In the genomic region with DNA sequence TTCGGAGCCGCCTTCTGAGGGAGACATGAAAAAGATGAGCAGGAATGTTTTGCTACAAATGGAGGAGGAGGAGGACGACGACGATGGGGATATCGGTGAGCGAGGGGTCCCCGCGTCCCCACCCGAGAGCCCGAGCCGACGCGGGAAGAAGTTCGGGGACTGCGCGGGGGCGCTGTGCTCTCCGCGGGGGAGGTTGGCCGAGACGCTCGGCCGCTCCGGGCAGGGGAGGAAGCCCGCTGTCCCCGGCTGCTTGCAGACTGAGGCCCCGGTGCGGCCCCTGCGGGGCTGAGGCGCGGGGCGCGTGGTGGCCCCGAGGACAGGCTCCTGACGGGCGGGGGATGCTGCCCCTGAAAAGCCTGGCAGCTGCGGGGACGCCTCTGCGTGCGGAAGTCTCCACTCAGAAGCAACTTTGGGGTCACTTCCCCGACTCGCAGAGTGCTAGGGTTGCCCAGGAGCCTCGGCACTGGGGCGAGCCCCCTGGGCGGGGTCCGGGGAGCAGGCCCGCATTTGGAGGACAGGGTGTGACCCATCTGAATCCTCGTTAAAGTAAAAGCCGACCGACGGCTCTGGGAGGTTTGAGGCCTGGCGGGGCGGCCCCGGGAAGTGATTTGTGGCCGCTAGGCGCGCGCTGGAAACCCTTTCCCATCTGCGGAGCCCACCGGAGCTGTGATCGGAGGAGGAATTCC, we compare ENCODE assay signal across 8 cellular contexts. TPM values are rescaled to one million over a fixed set of nuclear protein-coding genes. Genes with fewer than 3 reads are reported as not detected.
A peak's percentile ranks its signal among the peaks of the same experiment; 100 is the strongest.
DNase-seq lines count a peak whose midpoint lies in the region; ATAC-seq and TF ChIP-seq lines count a peak whose summit lies in the region.

No MANE protein-coding gene starts in this region.

- CTCF ChIA-PET in Caco-2 (lab: Charles Lee): interaction anchor here (0.8 to 2.2 kb wide), 4 partner anchors 25 to 55 kb away, joined by 3 to 8 read pairs (median 4); no protein-coding TSS in a partner anchor

- WGBS in body of pancreas, 2 donors: 0 to 1% methylated on average over 32 to 46 of the region's 62 CpGs

- TF ChIP-seq CTCF in Caco-2 (IDR thresholded peaks at IDR 0.05; ENCODE audit: insufficient read depth in 1 of 2, low read depth in 1 of 2, low read length in 1 of 2, severe bottlenecking in 1 of 2, unreplicated experiment in 1 of 2) (peak; percentile 29 to 43), body of pancreas (IDR thresholded peaks at IDR 0.05) (peak; percentile 8 to 55 (median 30))

- peaks cover 28% of the 10 kb centered on the region for H3K4me1 ChIP-seq in Caco-2
- peaks cover 35% of the 10 kb centered on the region for H3K4me1 ChIP-seq in body of pancreas

- H3K4me3 Mint-ChIP-seq in Caco-2 (ENCODE audit: unreplicated experiment): peak overlapping the region; percentile 96

- H3K9me3 Mint-ChIP-seq in Caco-2 (ENCODE audit: unreplicated experiment): no peaks in the 10 kb centered on the region

- POLR2A ChIA-PET in Caco-2 (lab: Charles Lee): interaction anchor here (0.6 to 1.5 kb wide), 5 partner anchors 24 to 1769 kb away, joined by 3 to 9 read pairs (median 5); no protein-coding TSS in a partner anchor

- H3K27ac Mint-ChIP-seq in Caco-2 (ENCODE audit: unreplicated experiment): peak overlapping the region; percentile 84

- H3K27me3 Mint-ChIP-seq in Caco-2 (ENCODE audit: insufficient read depth, unreplicated experiment): no peaks in the 10 kb centered on the region

- H3K27me3 ChIP-seq in Caco-2 (replicated peaks; ENCODE audit: control insufficient read depth, insufficient read depth, low read length) (no peaks in the 10 kb centered on the region), body of pancreas (no peaks in the 10 kb centered on the region)

- H3K4me3 ChIP-seq in Caco-2 (ENCODE audit: low read depth, low read length) (peak overlapping the region; percentile 70), body of pancreas (peak overlapping the region; percentile 68 to 84)

- no TSS peak for BruUV-seq in Caco-2 (replicated peaks; lab: Mats Ljungman, UMichigan)

- H3K36me3 ChIP-seq in Caco-2 (ENCODE audit: control insufficient read depth, insufficient read depth, low read length) (no peaks in the 10 kb centered on the region), body of pancreas (replicated peaks in 1 of 2; ENCODE audit: insufficient read depth in 1 of 2, low read depth in 2 of 2) (no peaks in the 10 kb centered on the region)

- DNase-seq in Caco-2 (peak; percentile 61 to 69), HK-2 (ENCODE audit: unreplicated experiment) (peak; percentile 65), T-helper 22 cell (ENCODE audit: low read depth) (peak; percentile 23), body of pancreas (peak; percentile 40 to 61 (median 48)), inferior parietal cortex (ENCODE audit: extremely low spot score) (peak; percentile 36), pons (ENCODE audit: low spot score) (no peak)
- peak; percentile 34 for DNase-seq in stimulated activated CD4-positive, alpha-beta T cell treated with anti-CD3 and anti-CD28 coated beads, Interleukin-12 subunit alpha, Interleukin-12 subunit beta, amount 100 ng/mL, for 4 hours

- intact Hi-C loops in Caco-2 (cut with micrococcal nuclease; ENCODE audit: unreplicated experiment) (loop anchor here (2.0 to 5.0 kb wide), 3 partner anchors 34 to 511 kb away; a partner anchor contains a TSS), body of pancreas (cut with DNase I) (no loop called here)

- ATAC-seq in GM19455 (IDR thresholded peaks at IDR 0.05; ENCODE audit: unreplicated experiment) (peak; percentile 50), body of pancreas (peak; percentile 60)

- H3K4me1 Mint-ChIP-seq in Caco-2 (ENCODE audit: low read depth, unreplicated experiment): peaks cover 31% of the 10 kb centered on the region

- H3K27ac ChIP-seq in body of pancreas: peak overlapping the region; percentile 79 to 96 (median 89)

- peaks cover 22% of the 10 kb centered on the region for H3K36me3 Mint-ChIP-seq in Caco-2 (ENCODE audit: insufficient read depth, unreplicated experiment)

- H3K9me3 ChIP-seq in Caco-2: no peaks in the 10 kb centered on the region
- H3K9me3 ChIP-seq in body of pancreas: no peaks in the 10 kb centered on the region

- TF ChIP-seq POLR2A in body of pancreas (IDR thresholded peaks at IDR 0.05): no peak

RNA-seq across cellular contexts. Expression of a gene that starts 0.5 kb away (rescaled TPM):
- total RNA-seq in Caco-2 (2022) (116 and 126 TPM in 2 replicates), body of pancreas (10 to 100 TPM; 24.4 to 28.0 TPM)
